ENCODE assay signal across 8 cellular contexts in genomic region chr20:38033330-38034107, GRCh38. TPM values are rescaled to one million over a fixed set of nuclear protein-coding genes. Genes with fewer than 3 reads are reported as not detected.
A peak's percentile ranks its signal among the peaks of the same experiment; 100 is the strongest.
DNase-seq lines count a peak whose midpoint lies in the region; ATAC-seq and TF ChIP-seq lines count a peak whose summit lies in the region.

A gene with protein sequence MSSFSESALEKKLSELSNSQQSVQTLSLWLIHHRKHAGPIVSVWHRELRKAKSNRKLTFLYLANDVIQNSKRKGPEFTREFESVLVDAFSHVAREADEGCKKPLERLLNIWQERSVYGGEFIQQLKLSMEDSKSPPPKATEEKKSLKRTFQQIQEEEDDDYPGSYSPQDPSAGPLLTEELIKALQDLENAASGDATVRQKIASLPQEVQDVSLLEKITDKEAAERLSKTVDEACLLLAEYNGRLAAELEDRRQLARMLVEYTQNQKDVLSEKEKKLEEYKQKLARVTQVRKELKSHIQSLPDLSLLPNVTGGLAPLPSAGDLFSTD (plus strand): TSS chr20:38033746. CDS start chr20:38033948, 202 bp downstream.
TSS of gene TTI1 (minus strand) at chr20:38033456. CDS start at chr20:38013816, 19,640 bp downstream.

- TF ChIP-seq CTCF in HCT116 (IDR thresholded peaks at IDR 0.05 in 2 of 3, conservative IDR thresholded peaks at IDR 0.05 in 1 of 3; ENCODE audit: borderline replicate concordance in 1 of 3, insufficient read depth in 1 of 3, low read depth in 2 of 3, low read length in 2 of 3): no peak

- no peak for TF ChIP-seq RAD21 in HCT116 (IDR thresholded peaks at IDR 0.05; ENCODE audit: low read depth)

- peak; percentile 85 for ATAC-seq in HCT116

- peak within 1 kb of the TSS; percentile 98 for H3K27ac Mint-ChIP-seq in activated naive CD4-positive, alpha-beta T cell treated with anti-CD3 and anti-CD28 coated beads for 36 hours

- peak within 1 kb of the TSS; percentile 86 for H3K27ac ChIP-seq in HCT116 (ENCODE audit: low read depth, low read length)

- POLR2A ChIA-PET in HCT116 (lab: Charles Lee): interaction anchor here (1.0 kb wide), 1 partner anchor 9 kb away, joined by 3 read pairs; no protein-coding TSS in a partner anchor

- RAD21 ChIA-PET in HCT116 (lab: Charles Lee; ENCODE audit: low non-redundant PET in 1 of 2, low total read pairs in 2 of 2, uncharacterized antibody in 2 of 2, unreplicated experiment in 2 of 2): no interaction called here

- peak within 1 kb of the TSS; percentile 95 for H3K9ac ChIP-seq in HCT116 (ENCODE audit: low read length)

- H4K20me1 ChIP-seq in HCT116 (ENCODE audit: insufficient read depth): no peaks in the 10 kb centered on the region

- peak within 1 kb of the TSS; percentile 93 to 95 for H3K4me3 ChIP-seq in HCT116 (replicated peaks in 1 of 2; ENCODE audit: low read depth in 1 of 2, low read length in 2 of 2)
- H3K4me3 ChIP-seq in neuron (ENCODE audit: low read length): peak within 1 kb of the TSS; percentile 96

- H3K27me3 ChIP-seq in HCT116 (ENCODE audit: insufficient read depth, low read length): no peaks in the 10 kb centered on the region
- no peaks in the 10 kb centered on the region for H3K27me3 ChIP-seq in neuron (ENCODE audit: insufficient read depth, low read length)

- peaks cover 95% of the 10 kb centered on the region for H3K79me2 ChIP-seq in HCT116 (ENCODE audit: insufficient read depth, low read length)

- CTCF ChIA-PET in HCT116 (lab: Charles Lee): no interaction called here
- CTCF ChIA-PET in activated naive CD4-positive, alpha-beta T cell treated with anti-CD3 and anti-CD28 coated beads for 36 hours (lab: Charles Lee): interaction anchor here (0.8 to 2.1 kb wide), 3 partner anchors 40 to 188 kb away, joined by 3 to 7 read pairs (median 5); no protein-coding TSS in a partner anchor

- H3K4me1 ChIP-seq in HCT116 (ENCODE audit: control insufficient read depth in 1 of 2, insufficient read depth in 2 of 2, low read length in 2 of 2): peaks cover 12 to 25% of the 10 kb centered on the region in 2 experiments; a peak in 3 of 4 replicates
- peaks cover 27% of the 10 kb centered on the region for H3K4me1 ChIP-seq in neuron (ENCODE audit: insufficient read depth, low read length)

- BruUV-seq in HCT116 (replicated peaks; lab: Mats Ljungman, UMichigan): no TSS peak

- DNase-seq in GDM1 (lab: John Stamatoyannopoulos, UW) (peak; percentile 81), HCT116 (ENCODE audit: low read depth, low spot score) (peak; percentile 80), MV-4-11 (lab: John Stamatoyannopoulos, UW) (peak; percentile 83), SK-N-DZ (ENCODE audit: low spot score) (peak; percentile 98), foreskin melanocyte (peak; percentile 84), stromal cell of bone marrow (ENCODE audit: low read depth) (peak; percentile 84)
- DNase-seq in activated naive CD4-positive, alpha-beta T cell treated with anti-CD3 and anti-CD28 coated beads for 36 hours: peak; percentile 93

- H3K4me2 ChIP-seq in HCT116 (ENCODE audit: low read length): peak within 1 kb of the TSS; percentile 96

- no peaks in the 10 kb centered on the region for H3K9me3 Mint-ChIP-seq in activated naive CD4-positive, alpha-beta T cell treated with anti-CD3 and anti-CD28 coated beads for 36 hours

- peaks cover 65% of the 10 kb centered on the region for H3K4me1 Mint-ChIP-seq in activated naive CD4-positive, alpha-beta T cell treated with anti-CD3 and anti-CD28 coated beads for 36 hours (ENCODE audit: low read depth)

- H3K36me3 ChIP-seq in HCT116 (ENCODE audit: control insufficient read depth in 1 of 2, insufficient read depth in 2 of 2, low read length in 2 of 2) (no peaks in the 10 kb centered on the region), neuron (ENCODE audit: insufficient read depth, low read length) (peaks cover 22% of the 10 kb centered on the region)

- TF ChIP-seq POLR2A in HCT116 (IDR thresholded peaks at IDR 0.05; ENCODE audit: borderline replicate concordance, extremely low read depth, insufficient read depth, insufficient read length): peak; percentile 75

- peaks cover 34% of the 10 kb centered on the region for H3K36me3 Mint-ChIP-seq in activated naive CD4-positive, alpha-beta T cell treated with anti-CD3 and anti-CD28 coated beads for 36 hours (ENCODE audit: low read depth)

- no peaks in the 10 kb centered on the region for H3K27me3 Mint-ChIP-seq in activated naive CD4-positive, alpha-beta T cell treated with anti-CD3 and anti-CD28 coated beads for 36 hours (ENCODE audit: low read depth)

- H3K9me3 ChIP-seq in HCT116 (ENCODE audit: control insufficient read depth in 1 of 2, insufficient read depth in 1 of 2, low read depth in 1 of 2, low read length in 2 of 2): no peaks in the 10 kb centered on the region
- H3K9me3 ChIP-seq in neuron (ENCODE audit: low read length): peaks cover 3% of the 10 kb centered on the region

- peak within 1 kb of the TSS; percentile 17 for H2AFZ ChIP-seq in HCT116 (ENCODE audit: low read depth, low read length, poor library complexity, severe bottlenecking)
- peak within 1 kb of the TSS; percentile 73 for H2AFZ ChIP-seq in neuron (ENCODE audit: low read depth, low read length)

- peak within 1 kb of the TSS; percentile 98 for H3K4me3 Mint-ChIP-seq in activated naive CD4-positive, alpha-beta T cell treated with anti-CD3 and anti-CD28 coated beads for 36 hours

- no peaks in the 10 kb centered on the region for H3K9me2 ChIP-seq in HCT116 (ENCODE audit: insufficient read depth)

- intact Hi-C loops in HCT116 (cut with micrococcal nuclease): no loop called here
- intact Hi-C loops in activated naive CD4-positive, alpha-beta T cell treated with anti-CD3 and anti-CD28 coated beads for 36 hours (cut with micrococcal nuclease): loop anchor here (1.0 to 10.0 kb wide), 5 partner anchors 24 to 939 kb away; partner anchors contain the start of genes MROH8, RBL1 and RPN2

TF ChIP-seq in HCT116, 20 proteins besides CTCF, POLR2A, EP300 and RAD21:
- TF ChIP-seq CEBPB (IDR thresholded peaks at IDR 0.05; ENCODE audit: low read depth) (no peak), CBX3 (IDR thresholded peaks at IDR 0.05; ENCODE audit: low read depth) (peak; percentile 79; the same call in 1 of the 2 replicates), SIN3A (IDR thresholded peaks at IDR 0.05; ENCODE audit: low read depth) (peak; percentile 62), SRF (IDR thresholded peaks at IDR 0.05; ENCODE audit: low read depth) (peak; percentile 92), FOSL1 (IDR thresholded peaks at IDR 0.05; ENCODE audit: low read depth) (no peak), YY1 (IDR thresholded peaks at IDR 0.05; ENCODE audit: extremely low read depth, insufficient replicate concordance, low read depth, low read length) (peak; percentile 89), TCF7L2 (IDR thresholded peaks at IDR 0.05; ENCODE audit: borderline replicate concordance, extremely low read depth, insufficient read depth, insufficient read length) (peak; percentile 24), ZFX (IDR thresholded peaks at IDR 0.05) (peak; percentile 65; the same call in 1 of the 2 replicates), SP1 (IDR thresholded peaks at IDR 0.05; ENCODE audit: low read depth) (0 out of 2 replicates have a peak, but pooled peaks have one; percentile 40), ELF1 (IDR thresholded peaks at IDR 0.05; ENCODE audit: borderline replicate concordance, low read depth) (peak; percentile 43; the same call in 1 of the 2 replicates), JUND (IDR thresholded peaks at IDR 0.05) (no peak), POLR2AphosphoS5 (IDR thresholded peaks at IDR 0.05; ENCODE audit: low read depth, low read length) (peak; percentile 77), MAX (IDR thresholded peaks at IDR 0.05) (peak; percentile 89), ZNF274 (IDR thresholded peaks at IDR 0.05; ENCODE audit: low read depth, low read length) (no peak), EGR1 (IDR thresholded peaks at IDR 0.05; ENCODE audit: low read depth) (peak; percentile 77)
- TF ChIP-seq, protein P1, sequence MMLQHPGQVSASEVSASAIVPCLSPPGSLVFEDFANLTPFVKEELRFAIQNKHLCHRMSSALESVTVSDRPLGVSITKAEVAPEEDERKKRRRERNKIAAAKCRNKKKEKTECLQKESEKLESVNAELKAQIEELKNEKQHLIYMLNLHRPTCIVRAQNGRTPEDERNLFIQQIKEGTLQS (IDR thresholded peaks at IDR 0.05): no peak
- TF ChIP-seq, protein P2, sequence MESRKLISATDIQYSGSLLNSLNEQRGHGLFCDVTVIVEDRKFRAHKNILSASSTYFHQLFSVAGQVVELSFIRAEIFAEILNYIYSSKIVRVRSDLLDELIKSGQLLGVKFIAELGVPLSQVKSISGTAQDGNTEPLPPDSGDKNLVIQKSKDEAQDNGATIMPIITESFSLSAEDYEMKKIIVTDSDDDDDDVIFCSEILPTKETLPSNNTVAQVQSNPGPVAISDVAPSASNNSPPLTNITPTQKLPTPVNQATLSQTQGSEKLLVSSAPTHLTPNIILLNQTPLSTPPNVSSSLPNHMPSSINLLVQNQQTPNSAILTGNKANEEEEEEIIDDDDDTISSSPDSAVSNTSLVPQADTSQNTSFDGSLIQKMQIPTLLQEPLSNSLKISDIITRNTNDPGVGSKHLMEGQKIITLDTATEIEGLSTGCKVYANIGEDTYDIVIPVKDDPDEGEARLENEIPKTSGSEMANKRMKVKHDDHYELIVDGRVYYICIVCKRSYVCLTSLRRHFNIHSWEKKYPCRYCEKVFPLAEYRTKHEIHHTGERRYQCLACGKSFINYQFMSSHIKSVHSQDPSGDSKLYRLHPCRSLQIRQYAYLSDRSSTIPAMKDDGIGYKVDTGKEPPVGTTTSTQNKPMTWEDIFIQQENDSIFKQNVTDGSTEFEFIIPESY (IDR thresholded peaks at IDR 0.05; ENCODE audit: extremely low read depth, insufficient replicate concordance, low read length): no peak

RNA-seq across cellular contexts. Expression of the first gene that starts in this region (rescaled TPM):
- total RNA-seq in HCT116 (2021; ENCODE audit: unreplicated experiment): 30.7 TPM
- 10.2 and 14.2 TPM in 2 replicates for polyA plus RNA-seq in HCT116 (2012)
- 34.6 and 36.6 TPM in 2 replicates for polyA plus RNA-seq in SK-N-DZ (2014; cell fraction: cytosol; rRNA removed)
- 22.7 and 36.8 TPM in 2 replicates for polyA plus RNA-seq in SK-N-DZ (2014; cell fraction: nucleus; rRNA removed)
- 10 to 100 TPM; 31.6 to 32.7 TPM for total RNA-seq in activated naive CD4-positive, alpha-beta T cell treated with anti-CD3 and anti-CD28 coated beads for 36 hours

RNA-seq across cellular contexts. Expression of gene TTI1, which starts in this region (rescaled TPM):
- total RNA-seq in HCT116 (2021; ENCODE audit: unreplicated experiment): 26.9 TPM
- 14.5 and 16.3 TPM in 2 replicates for polyA plus RNA-seq in HCT116 (2012)
- polyA plus RNA-seq in SK-N-DZ (2014; cell fraction: cytosol; rRNA removed): 54.0 and 68.2 TPM in 2 replicates
- 44.5 and 70.0 TPM in 2 replicates for polyA plus RNA-seq in SK-N-DZ (2014; cell fraction: nucleus; rRNA removed)
- 10 to 100 TPM; 32.8 to 36.2 TPM for total RNA-seq in activated naive CD4-positive, alpha-beta T cell treated with anti-CD3 and anti-CD28 coated beads for 36 hours

Comparison
In these comparisons a context has a peak if more than half of its experiments do, and no peak if none do; other contexts are left out.
1. Peak in every context shown above with its lines: DNase-seq, ATAC-seq, H3K4me3 ChIP-seq and H3K27ac ChIP-seq.